ENCODE assay signal across 8 cellular contexts in the genomic region with DNA sequence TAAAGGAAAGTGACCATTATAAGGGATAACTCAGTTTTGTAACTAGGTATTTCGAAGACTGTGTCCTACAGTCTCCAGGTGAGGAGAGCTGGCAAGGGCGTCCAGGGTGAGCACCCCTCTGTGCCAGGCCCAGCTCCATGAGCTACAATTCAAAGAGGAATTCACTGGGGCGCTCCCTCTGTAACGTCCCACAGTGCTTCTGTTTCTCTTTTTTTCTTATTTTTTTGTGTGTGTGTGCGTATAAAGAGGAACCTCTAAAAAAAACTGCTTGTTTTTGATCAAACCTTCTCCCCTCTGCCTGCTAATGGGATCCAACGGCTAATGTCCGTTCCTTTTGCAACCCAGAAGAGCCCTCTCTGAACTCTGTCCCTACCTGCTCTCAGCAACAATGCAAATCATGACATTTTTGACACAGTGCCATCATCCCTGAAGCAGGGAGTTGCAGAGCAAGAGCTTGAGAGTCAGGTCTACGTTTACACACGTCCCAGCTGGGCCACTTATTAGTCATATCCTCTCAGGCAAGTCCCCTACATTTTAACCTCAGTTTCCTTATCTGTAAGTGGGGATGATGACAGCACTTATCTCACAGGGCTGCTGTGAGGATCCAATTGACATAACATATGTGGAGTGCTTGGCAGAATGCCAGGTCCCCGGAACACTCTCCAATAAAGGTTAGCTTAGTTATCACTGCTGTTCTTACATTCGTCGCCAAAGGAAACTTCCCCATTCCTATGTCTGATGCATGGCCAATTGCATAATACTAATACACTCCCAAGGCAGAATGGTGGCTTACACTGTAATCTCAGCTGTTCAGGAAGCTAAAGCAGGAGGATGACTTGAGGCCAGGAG. TPM values are rescaled to one million over a fixed set of nuclear protein-coding genes. Genes with fewer than 3 reads are reported as not detected.
DNase-seq lines count a peak whose midpoint lies in the region; ATAC-seq lines count a peak whose summit lies in the region.

No MANE protein-coding gene starts in this region.

- ATAC-seq in GM19025 (IDR thresholded peaks at IDR 0.05; ENCODE audit: low read depth, unreplicated experiment), result peak; percentile 81
- ATAC-seq in naive thymus-derived CD4-positive, alpha-beta T cell, result peak; percentile 86

- POLR2A ChIA-PET in naive thymus-derived CD4-positive, alpha-beta T cell (lab: Charles Lee), result no interaction called here

- DNase-seq in AML-193 (lab: John Stamatoyannopoulos, UW) (peak; percentile 51 to 68), KBM-7 (peak; percentile 79), SJCRH30 (peak; percentile 71 to 74), dermis blood vessel endothelial cell (peak; percentile 88), NCI-H146 (lab: John Stamatoyannopoulos, UW) (no peak), cortex of kidney (lab: John Stamatoyannopoulos, UW) (no peak)
- DNase-seq in naive thymus-derived CD4-positive, alpha-beta T cell, result peak in 1 of 9 donors; percentile 33

- H3K27me3 Mint-ChIP-seq in naive thymus-derived CD4-positive, alpha-beta T cell, result no peaks in the 10 kb centered on the region

- H3K4me1 ChIP-seq in SJCRH30, result no peaks in the 10 kb centered on the region
- no peaks in the 10 kb centered on the region for H3K4me1 ChIP-seq in naive thymus-derived CD4-positive, alpha-beta T cell (ENCODE audit: control insufficient read depth in 2 of 2, insufficient read depth in 2 of 2, low read length in 2 of 2)

- no peak overlapping the region for H3K4me3 ChIP-seq in SJCRH30
- no peak overlapping the region for H3K4me3 ChIP-seq in naive thymus-derived CD4-positive, alpha-beta T cell (ENCODE audit: low read length)

- H3K27me3 ChIP-seq in SJCRH30, result no peaks in the 10 kb centered on the region
- H3K27me3 ChIP-seq in naive thymus-derived CD4-positive, alpha-beta T cell (ENCODE audit: control insufficient read depth in 2 of 2, insufficient read depth in 2 of 2, low read length in 2 of 2), result no peaks in the 10 kb centered on the region

- peaks cover 0 to 12% (median 0%) of the 10 kb centered on the region in 7 donors for H3K4me1 Mint-ChIP-seq in naive thymus-derived CD4-positive, alpha-beta T cell

- in situ Hi-C loops in KBM-7 (cut with MboI; ENCODE audit: low pct_unique_long_range_greater_than_20kb, low sequenced_read_pairs), result no loop called here

- no peaks in the 10 kb centered on the region for H3K9me3 ChIP-seq in SJCRH30 (replicated peaks)
- no peaks in the 10 kb centered on the region for H3K9me3 ChIP-seq in naive thymus-derived CD4-positive, alpha-beta T cell (ENCODE audit: control insufficient read depth in 2 of 3, low read length in 3 of 3)

- H3K27ac ChIP-seq in SJCRH30, result no peak overlapping the region
- no peak overlapping the region for H3K27ac ChIP-seq in naive thymus-derived CD4-positive, alpha-beta T cell (ENCODE audit: low read depth, low read length)

- H3K36me3 Mint-ChIP-seq in naive thymus-derived CD4-positive, alpha-beta T cell, result peaks cover 8 to 48% (median 38%) of the 10 kb centered on the region in 5 donors

- peak overlapping the region in 1 of 10 donors; percentile 9 for H3K4me3 Mint-ChIP-seq in naive thymus-derived CD4-positive, alpha-beta T cell

- intact Hi-C loops in naive thymus-derived CD4-positive, alpha-beta T cell (cut with micrococcal nuclease), result no loop called here

- peak overlapping the region in 1 of 9 donors; percentile 67 for H3K27ac Mint-ChIP-seq in naive thymus-derived CD4-positive, alpha-beta T cell

- CTCF ChIA-PET in naive thymus-derived CD4-positive, alpha-beta T cell (lab: Charles Lee), result no interaction called here

- no peaks in the 10 kb centered on the region for H3K9me3 Mint-ChIP-seq in naive thymus-derived CD4-positive, alpha-beta T cell

- peaks cover 21% of the 10 kb centered on the region for H3K36me3 ChIP-seq in SJCRH30
- H3K36me3 ChIP-seq in naive thymus-derived CD4-positive, alpha-beta T cell (ENCODE audit: control insufficient read depth in 2 of 3, insufficient read depth in 3 of 3, low read length in 3 of 3), result peaks cover 0 to 92% (median 16%) of the 10 kb centered on the region in 3 experiments

RNA-seq across cellular contexts. Expression of a gene that starts 16.9 kb away (rescaled TPM):
- total RNA-seq in SJCRH30 (2014; rRNA removed; shearing (Covaris generic)), result 19.5 and 22.1 TPM in 2 replicates
- 24.2 and 33.5 TPM in 2 replicates for total RNA-seq in dermis blood vessel endothelial cell
- 100 to 1,000 TPM in 1 of 5 experiments, 10 to 100 TPM in 4; 90.2 to 101 (median 93.8) TPM for total RNA-seq in naive thymus-derived CD4-positive, alpha-beta T cell
- 10 to 100 TPM; 48.7 to 79.3 TPM for polyA plus RNA-seq in naive thymus-derived CD4-positive, alpha-beta T cell

RNA-seq across cellular contexts. Expression of a gene that starts 54.0 kb away (rescaled TPM):
- 100 and 116 TPM in 2 replicates for total RNA-seq in SJCRH30 (2014; rRNA removed; shearing (Covaris generic))
- 50.5 and 67.6 TPM in 2 replicates for total RNA-seq in dermis blood vessel endothelial cell
- 10 to 100 TPM; 30.9 to 99.8 (median 50.0) TPM for total RNA-seq in naive thymus-derived CD4-positive, alpha-beta T cell
- polyA plus RNA-seq in naive thymus-derived CD4-positive, alpha-beta T cell, result 100 to 1,000 TPM; 246 to 310 TPM

RNA-seq across cellular contexts. Expression of a gene that starts 54.4 kb away (rescaled TPM):
- 16.1 and 16.8 TPM in 2 replicates for total RNA-seq in SJCRH30 (2014; rRNA removed; shearing (Covaris generic))
- 21.5 and 23.5 TPM in 2 replicates for total RNA-seq in dermis blood vessel endothelial cell
- 10 to 100 TPM; 12.9 to 26.4 (median 14.7) TPM for total RNA-seq in naive thymus-derived CD4-positive, alpha-beta T cell
- polyA plus RNA-seq in naive thymus-derived CD4-positive, alpha-beta T cell, result 10 to 100 TPM; 42.7 to 55.0 TPM

Comparison
In these comparisons a context has a peak if more than half of its experiments do, and no peak if none do; other contexts are left out.
1. DNase-seq: peak in AML-193 (2 of 2), KBM-7 (single experiment), SJCRH30 (2 of 2) and dermis blood vessel endothelial cell (single experiment); none in NCI-H146 (single experiment) and cortex of kidney (single experiment).